In the genomic region with DNA sequence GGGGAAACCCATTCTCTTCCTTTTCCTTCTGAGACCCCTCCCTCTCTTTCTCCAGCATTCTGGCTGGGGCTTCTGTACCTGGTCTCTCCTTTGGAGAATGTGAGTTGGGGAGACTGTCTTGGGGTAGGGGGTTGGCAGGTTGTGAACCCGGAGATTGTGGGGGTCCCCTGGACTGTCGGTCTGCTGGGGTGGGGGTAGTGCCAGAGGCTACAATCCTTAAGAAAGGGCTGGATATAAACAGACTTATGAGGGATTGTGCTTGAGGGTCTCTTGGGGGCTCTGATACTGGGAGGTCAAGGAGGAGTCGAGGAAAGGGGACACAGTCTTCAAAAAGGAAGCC, we compare ENCODE assay signal across 8 cellular contexts. TPM values are rescaled to one million over a fixed set of nuclear protein-coding genes. Genes with fewer than 3 reads are reported as not detected.
DNase-seq lines count a peak whose midpoint lies in the region; ATAC-seq, FAIRE-seq and TF ChIP-seq lines count a peak whose summit lies in the region.

No MANE protein-coding gene starts in this region.

- FAIRE-seq in D721Med (lab: Jason Lieb, UNC): no peak

- CTCF ChIA-PET in HEK293T (lab: Yijun Ruan, JAX): interaction anchor here (1.2 kb wide), 2 partner anchors 46 to 337 kb away, joined by 4 read pairs; a partner anchor contains a TSS

- TF ChIP-seq CTCF in thoracic aorta (IDR thresholded peaks at IDR 0.05) (no peak), D721Med (IDR thresholded peaks at IDR 0.05; ENCODE audit: insufficient read depth, missing control alignments) (no peak)

- H3K36me3 Mint-ChIP-seq in activated naive CD8-positive, alpha-beta T cell: no peaks in the 10 kb centered on the region

- peak; percentile 58 for DNase-seq in activated CD8-positive, alpha-beta memory T cell treated with anti-CD3 and anti-CD28 coated beads, Interleukin-2, amount 50 U/mL, for 48 hours
- no peak for DNase-seq in activated CD8-positive, alpha-beta memory T cell treated with anti-CD3 and anti-CD28 coated beads for 24 hours
- DNase-seq in thoracic aorta (ENCODE audit: low spot score) (no peak), HEK293T (ENCODE audit: extremely low spot score) (no peak), DMS153 treated with DMSO at 0.1 percent for 48 hours (lab: John Stamatoyannopoulos, UW; ENCODE audit: unreplicated experiment) (no peak), D721Med (ENCODE audit: insufficient read length, low spot score) (no peak)

- no peak overlapping the region; the same call in 1 of the 2 replicates for H3K9ac ChIP-seq in iPS-20b (ENCODE audit: low read depth, low read length)

- no peaks in the 10 kb centered on the region for H3K9me3 Mint-ChIP-seq in activated naive CD8-positive, alpha-beta T cell (ENCODE audit: low read depth)

- H3K9me3 ChIP-seq in iPS-20b (ENCODE audit: insufficient read depth, low read depth, low read length) (no peaks in the 10 kb centered on the region), thoracic aorta (no peaks in the 10 kb centered on the region)

- H3K36me3 ChIP-seq in iPS-20b (ENCODE audit: insufficient read depth, low read depth, low read length) (no peaks in the 10 kb centered on the region), thoracic aorta (peaks cover 7% of the 10 kb centered on the region)

- POLR2A ChIA-PET in HEK293T (lab: Yijun Ruan, JAX): interaction anchor here (1.3 to 6.1 kb wide), 3 partner anchors 47 to 336 kb away, joined by 5 to 44 read pairs (median 22); a partner anchor contains a TSS

- H3K4me3 Mint-ChIP-seq in activated naive CD8-positive, alpha-beta T cell: peak overlapping the region; percentile 78

- H3K4me3 ChIP-seq in iPS-20b (ENCODE audit: low read length) (peak overlapping the region; percentile 74), thoracic aorta (peak overlapping the region; percentile 75)

- peaks cover 33% of the 10 kb centered on the region for H3K4me1 Mint-ChIP-seq in activated naive CD8-positive, alpha-beta T cell (ENCODE audit: low read depth)

- H3K27ac Mint-ChIP-seq in activated naive CD8-positive, alpha-beta T cell: peak overlapping the region; percentile 50

- ATAC-seq in thoracic aorta (ENCODE audit: insufficient number of reproducible peaks, low FRiP score, low read depth): no peak

- H3K27ac ChIP-seq in iPS-20b (ENCODE audit: low read length): no peak overlapping the region
- peak overlapping the region in 1 of 2 donors; percentile 84 for H3K27ac ChIP-seq in thoracic aorta

- H3K27me3 ChIP-seq in iPS-20b (ENCODE audit: insufficient read depth, low read length) (peaks cover 28% of the 10 kb centered on the region), thoracic aorta (replicated peaks; ENCODE audit: insufficient read depth) (no peaks in the 10 kb centered on the region)

- H3K4me1 ChIP-seq in iPS-20b (ENCODE audit: insufficient read depth, low read length): peaks cover 7% of the 10 kb centered on the region; the same call in 1 of the 2 replicates
- peaks cover 11 to 32% of the 10 kb centered on the region in 2 donors for H3K4me1 ChIP-seq in thoracic aorta (ENCODE audit: control insufficient read depth in 1 of 2, low read depth in 2 of 2)

- no peaks in the 10 kb centered on the region for H3K27me3 Mint-ChIP-seq in activated naive CD8-positive, alpha-beta T cell

TF ChIP-seq in HEK293T, 16 proteins besides CTCF, POLR2A, EP300 and RAD21:
- TF ChIP-seq LEF1 (IDR thresholded peaks at IDR 0.05; ENCODE audit: borderline replicate concordance): no peak
- no peak for TF ChIP-seq HDGF (IDR thresholded peaks at IDR 0.05; ENCODE audit: borderline replicate concordance)
- no peak for TF ChIP-seq TARDBP (IDR thresholded peaks at IDR 0.05)
- no peak for TF ChIP-seq SUZ12 (IDR thresholded peaks at IDR 0.05)
- no peak for TF ChIP-seq FOXA1 (IDR thresholded peaks at IDR 0.05)
- TF ChIP-seq ZNF384 (IDR thresholded peaks at IDR 0.05): no peak
- no peak for TF ChIP-seq NFRKB (IDR thresholded peaks at IDR 0.05)
- TF ChIP-seq SP1 (IDR thresholded peaks at IDR 0.05): no peak
- no peak for TF ChIP-seq BHLHE40 (IDR thresholded peaks at IDR 0.05; ENCODE audit: borderline replicate concordance)
- no peak for TF ChIP-seq ARNT (IDR thresholded peaks at IDR 0.05)
- TF ChIP-seq CTBP1 (IDR thresholded peaks at IDR 0.05; ENCODE audit: borderline replicate concordance): no peak
- no peak for TF ChIP-seq ELF4 (IDR thresholded peaks at IDR 0.05)
- TF ChIP-seq FOXK2 (IDR thresholded peaks at IDR 0.05): no peak
- TF ChIP-seq, protein P1, sequence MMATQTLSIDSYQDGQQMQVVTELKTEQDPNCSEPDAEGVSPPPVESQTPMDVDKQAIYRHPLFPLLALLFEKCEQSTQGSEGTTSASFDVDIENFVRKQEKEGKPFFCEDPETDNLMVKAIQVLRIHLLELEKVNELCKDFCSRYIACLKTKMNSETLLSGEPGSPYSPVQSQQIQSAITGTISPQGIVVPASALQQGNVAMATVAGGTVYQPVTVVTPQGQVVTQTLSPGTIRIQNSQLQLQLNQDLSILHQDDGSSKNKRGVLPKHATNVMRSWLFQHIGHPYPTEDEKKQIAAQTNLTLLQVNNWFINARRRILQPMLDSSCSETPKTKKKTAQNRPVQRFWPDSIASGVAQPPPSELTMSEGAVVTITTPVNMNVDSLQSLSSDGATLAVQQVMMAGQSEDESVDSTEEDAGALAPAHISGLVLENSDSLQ (IDR thresholded peaks at IDR 0.05): no peak
- TF ChIP-seq L3MBTL2 (conservative IDR thresholded peaks at IDR 0.05): no peak
- no peak for TF ChIP-seq FOXM1 (IDR thresholded peaks at IDR 0.05; ENCODE audit: borderline replicate concordance)

RNA-seq across cellular contexts. Expression of a gene that starts 2.4 kb away (rescaled TPM):
- 1 to 10 TPM in 1 of 2 donors, not detected in 1; 1.5 TPM for total RNA-seq in thoracic aorta

RNA-seq across cellular contexts. Expression of a gene that starts 46.7 kb away (rescaled TPM):
- total RNA-seq in thoracic aorta: 100 to 1,000 TPM; 125 to 126 TPM

RNA-seq across cellular contexts. Expression of a gene that starts 46.7 kb away (rescaled TPM):
- total RNA-seq in thoracic aorta: 10 to 100 TPM; 21.7 to 43.4 TPM
